In the genomic region with DNA sequence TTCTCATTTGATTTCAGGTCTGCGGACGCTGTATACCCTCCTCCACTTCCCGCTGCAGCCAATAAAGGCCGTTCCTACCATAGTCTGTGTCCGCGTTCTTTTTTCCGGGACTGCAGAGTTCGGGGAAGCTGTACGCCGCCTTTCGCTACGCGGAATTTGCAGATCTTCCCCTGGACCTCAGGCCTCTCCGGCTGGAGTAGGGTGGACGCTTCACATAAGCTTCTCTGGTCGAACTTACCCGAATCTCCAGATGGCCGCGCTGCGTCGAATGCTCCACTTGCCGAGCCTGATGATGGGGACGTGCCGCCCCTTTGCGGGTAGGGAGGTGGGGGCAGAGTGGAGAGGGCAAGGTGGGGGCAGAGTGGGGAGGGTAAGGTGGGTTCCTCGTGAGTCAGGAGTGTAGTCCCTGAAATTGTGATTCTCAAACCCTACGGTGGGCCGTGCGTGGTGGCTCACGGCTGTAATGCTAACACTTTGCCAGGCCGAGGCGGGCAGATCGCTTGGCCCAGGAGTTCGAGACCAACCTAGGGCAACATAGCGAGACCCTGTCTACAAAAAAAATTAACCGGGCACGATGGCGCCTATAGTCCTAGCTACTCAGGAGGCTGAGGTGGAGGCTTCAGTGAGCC, we compare ENCODE assay signal across 2 cellular contexts.
TF ChIP-seq lines count a peak whose summit lies in the region.

No MANE protein-coding gene starts in this region.

TF ChIP-seq in IMR-90, 13 proteins besides CTCF, POLR2A, EP300 and RAD21:
- 0 out of 2 replicates have a peak, but pooled peaks have one; percentile 1 for TF ChIP-seq NFE2L2 (IDR thresholded peaks at IDR 0.05; ENCODE audit: low read depth, low read length)
- TF ChIP-seq CHD1 (IDR thresholded peaks at IDR 0.05; ENCODE audit: low read depth, low read length), result 0 out of 2 replicates have a peak, but pooled peaks have one; percentile 18
- TF ChIP-seq MAZ (IDR thresholded peaks at IDR 0.05; ENCODE audit: borderline replicate concordance, low read depth, low read length), result peak; percentile 89
- TF ChIP-seq CEBPB (IDR thresholded peaks at IDR 0.05; ENCODE audit: low read depth, low read length), result no peak
- TF ChIP-seq MAFK (IDR thresholded peaks at IDR 0.05; ENCODE audit: low read depth, low read length), result no peak

TF ChIP-seq in liver, 16 proteins besides CTCF, POLR2A, EP300 and RAD21:
- no peak for TF ChIP-seq FOXA1 (IDR thresholded peaks at IDR 0.05)
- no peak for TF ChIP-seq EGR1 (IDR thresholded peaks at IDR 0.05; ENCODE audit: low read depth in 2 of 2)
- TF ChIP-seq SP1 (IDR thresholded peaks at IDR 0.05), result no peak
- TF ChIP-seq NR2F2 (IDR thresholded peaks at IDR 0.05), result no peak
- no peak for TF ChIP-seq HNF4A (conservative IDR thresholded peaks at IDR 0.05)
